Comparison of ENCODE assay signal across 11 cellular contexts in genomic region chr20:44496976-44497375, GRCh38. TPM values are rescaled to one million over a fixed set of nuclear protein-coding genes. Genes with fewer than 3 reads are reported as not detected.
A peak's percentile ranks its signal among the peaks of the same experiment; 100 is the strongest.
DNase-seq lines count a peak whose midpoint lies in the region; ATAC-seq and TF ChIP-seq lines count a peak whose summit lies in the region.
"Had no signal": no experiment of that assay in that cellular context is flagged by ENCODE, and none has a peak within 500 bp of the region (broad histone marks: within the 10 kb centered on the region; RNA-seq: fewer than 3 reads in every experiment).

No MANE protein-coding gene starts in this region.

- no peaks in the 10 kb centered on the region for H3K9me3 ChIP-seq in ovary
- H3K9me3 ChIP-seq: upper lobe of right lung had no signal

- no peak overlapping the region for H3K4me3 Mint-ChIP-seq in WTC11
- H3K4me3 Mint-ChIP-seq: neural crest cell had no signal

- H3K4me1 Mint-ChIP-seq in WTC11, result no peaks in the 10 kb centered on the region
- H3K4me1 Mint-ChIP-seq: neural crest cell had no signal

- 60 to 72% (median 72%) methylated on average over 3 of the region's 3 CpGs for WGBS in ovary, 3 donors

- H3K27ac ChIP-seq in RWPE1 (peak overlapping the region; percentile 82), ovary (no peak overlapping the region)
- H3K27ac ChIP-seq: upper lobe of right lung had no signal

- peaks cover 50% of the 10 kb centered on the region for H3K36me3 Mint-ChIP-seq in WTC11

- no peaks in the 10 kb centered on the region for H3K9me3 Mint-ChIP-seq in WTC11
- H3K9me3 Mint-ChIP-seq: neural crest cell had no signal

- no peaks in the 10 kb centered on the region for H3K27me3 Mint-ChIP-seq in WTC11 (ENCODE audit: low read depth)

- POLR2A ChIA-PET in RWPE1 (lab: Yijun Ruan, JAX; ENCODE audit: low non-redundant PET) (no interaction called here), WTC11 (lab: Charles Lee) (no interaction called here)

- no peak for TF ChIP-seq EP300 in ovary (IDR thresholded peaks at IDR 0.05)

- no peak overlapping the region for H3K27ac Mint-ChIP-seq in WTC11

- peaks cover 2% of the 10 kb centered on the region for H3K4me1 ChIP-seq in ovary (ENCODE audit: insufficient read depth)

- CTCF ChIA-PET in RWPE1 (lab: Yijun Ruan, JAX) (interaction anchor here (0.6 to 0.7 kb wide), 2 partner anchors 44 to 112 kb away, joined by 3 read pairs; no protein-coding TSS in a partner anchor), WTC11 (lab: Charles Lee) (no interaction called here)

- no peaks in the 10 kb centered on the region for H3K36me3 ChIP-seq in ovary

- no peaks in the 10 kb centered on the region for H3K27me3 ChIP-seq in ovary
- H3K27me3 ChIP-seq: upper lobe of right lung had no signal

- no peak overlapping the region for H3K4me3 ChIP-seq in epithelial cell of esophagus (ENCODE audit: low read length)
- H3K4me3 ChIP-seq in ovary, result no peak overlapping the region
- H3K4me3 ChIP-seq: upper lobe of right lung had no signal

- TF ChIP-seq CTCF in RWPE1 (conservative IDR thresholded peaks at IDR 0.05; ENCODE audit: low read depth) (no peak), epithelial cell of esophagus (IDR thresholded peaks at IDR 0.05; ENCODE audit: insufficient read depth, low read depth, low read length, missing control alignments) (no peak), WTC11 (IDR thresholded peaks at IDR 0.05) (no peak), ovary (IDR thresholded peaks at IDR 0.05) (no peak)

- intact Hi-C loops in ovary (cut with DNase I), result no loop called here

- no peak for ATAC-seq in WTC11
- ATAC-seq: upper lobe of right lung had no signal

- no peak for TF ChIP-seq POLR2A in ovary (IDR thresholded peaks at IDR 0.05)

- DNase-seq in Daoy (ENCODE audit: low read depth), result peak; percentile 85
- DNase-seq in RWPE1 (ENCODE audit: low spot score), result peak; percentile 97
- DNase-seq in epithelial cell of esophagus (ENCODE audit: low read depth), result peak; percentile 98
- peak; percentile 65 for DNase-seq in stimulated activated CD4-positive, alpha-beta T cell treated with anti-CD3 and anti-CD28 coated beads, Interleukin-15, amount 100 ng/mL, for 24 hours
- DNase-seq in WTC11 (ENCODE audit: low spot score), result no peak
- no peak for DNase-seq in NCI-H82 (lab: John Stamatoyannopoulos, UW)
- no peak for DNase-seq in ovary
- no peak for DNase-seq in NCI-H2029 treated with DMSO at 0.1 percent for 48 hours (lab: John Stamatoyannopoulos, UW)
- DNase-seq: NCI-H1436, upper lobe of right lung had no signal

TF ChIP-seq in WTC11, 78 proteins besides CTCF, POLR2A, EP300 and RAD21 (continues in another document):
- TF ChIP-seq, protein P1, sequence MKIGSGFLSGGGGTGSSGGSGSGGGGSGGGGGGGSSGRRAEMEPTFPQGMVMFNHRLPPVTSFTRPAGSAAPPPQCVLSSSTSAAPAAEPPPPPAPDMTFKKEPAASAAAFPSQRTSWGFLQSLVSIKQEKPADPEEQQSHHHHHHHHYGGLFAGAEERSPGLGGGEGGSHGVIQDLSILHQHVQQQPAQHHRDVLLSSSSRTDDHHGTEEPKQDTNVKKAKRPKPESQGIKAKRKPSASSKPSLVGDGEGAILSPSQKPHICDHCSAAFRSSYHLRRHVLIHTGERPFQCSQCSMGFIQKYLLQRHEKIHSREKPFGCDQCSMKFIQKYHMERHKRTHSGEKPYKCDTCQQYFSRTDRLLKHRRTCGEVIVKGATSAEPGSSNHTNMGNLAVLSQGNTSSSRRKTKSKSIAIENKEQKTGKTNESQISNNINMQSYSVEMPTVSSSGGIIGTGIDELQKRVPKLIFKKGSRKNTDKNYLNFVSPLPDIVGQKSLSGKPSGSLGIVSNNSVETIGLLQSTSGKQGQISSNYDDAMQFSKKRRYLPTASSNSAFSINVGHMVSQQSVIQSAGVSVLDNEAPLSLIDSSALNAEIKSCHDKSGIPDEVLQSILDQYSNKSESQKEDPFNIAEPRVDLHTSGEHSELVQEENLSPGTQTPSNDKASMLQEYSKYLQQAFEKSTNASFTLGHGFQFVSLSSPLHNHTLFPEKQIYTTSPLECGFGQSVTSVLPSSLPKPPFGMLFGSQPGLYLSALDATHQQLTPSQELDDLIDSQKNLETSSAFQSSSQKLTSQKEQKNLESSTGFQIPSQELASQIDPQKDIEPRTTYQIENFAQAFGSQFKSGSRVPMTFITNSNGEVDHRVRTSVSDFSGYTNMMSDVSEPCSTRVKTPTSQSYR (CRISPR knock-in tag; IDR thresholded peaks at IDR 0.05), result no peak
- TF ChIP-seq ZSCAN18 (CRISPR knock-in tag; IDR thresholded peaks at IDR 0.05), result no peak
- TF ChIP-seq, protein P2, sequence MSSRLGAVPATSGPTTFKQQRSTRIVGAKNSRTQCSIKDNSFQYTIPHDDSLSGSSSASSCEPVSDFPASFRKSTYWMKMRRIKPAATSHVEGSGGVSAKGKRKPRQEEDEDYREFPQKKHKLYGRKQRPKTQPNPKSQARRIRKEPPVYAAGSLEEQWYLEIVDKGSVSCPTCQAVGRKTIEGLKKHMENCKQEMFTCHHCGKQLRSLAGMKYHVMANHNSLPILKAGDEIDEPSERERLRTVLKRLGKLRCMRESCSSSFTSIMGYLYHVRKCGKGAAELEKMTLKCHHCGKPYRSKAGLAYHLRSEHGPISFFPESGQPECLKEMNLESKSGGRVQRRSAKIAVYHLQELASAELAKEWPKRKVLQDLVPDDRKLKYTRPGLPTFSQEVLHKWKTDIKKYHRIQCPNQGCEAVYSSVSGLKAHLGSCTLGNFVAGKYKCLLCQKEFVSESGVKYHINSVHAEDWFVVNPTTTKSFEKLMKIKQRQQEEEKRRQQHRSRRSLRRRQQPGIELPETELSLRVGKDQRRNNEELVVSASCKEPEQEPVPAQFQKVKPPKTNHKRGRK (CRISPR knock-in tag; IDR thresholded peaks at IDR 0.05; ENCODE audit: borderline replicate concordance), result no peak
- TF ChIP-seq E2F1 (CRISPR knock-in tag; IDR thresholded peaks at IDR 0.05), result no peak
- TF ChIP-seq NFE2L1 (CRISPR knock-in tag; IDR thresholded peaks at IDR 0.05), result no peak
- no peak for TF ChIP-seq ZMAT4 (CRISPR knock-in tag; IDR thresholded peaks at IDR 0.05)
- TF ChIP-seq PREB (CRISPR knock-in tag; IDR thresholded peaks at IDR 0.05; ENCODE audit: borderline replicate concordance), result no peak
- no peak for TF ChIP-seq CBFB (CRISPR knock-in tag; IDR thresholded peaks at IDR 0.05; ENCODE audit: low read depth)
- TF ChIP-seq, protein P3, sequence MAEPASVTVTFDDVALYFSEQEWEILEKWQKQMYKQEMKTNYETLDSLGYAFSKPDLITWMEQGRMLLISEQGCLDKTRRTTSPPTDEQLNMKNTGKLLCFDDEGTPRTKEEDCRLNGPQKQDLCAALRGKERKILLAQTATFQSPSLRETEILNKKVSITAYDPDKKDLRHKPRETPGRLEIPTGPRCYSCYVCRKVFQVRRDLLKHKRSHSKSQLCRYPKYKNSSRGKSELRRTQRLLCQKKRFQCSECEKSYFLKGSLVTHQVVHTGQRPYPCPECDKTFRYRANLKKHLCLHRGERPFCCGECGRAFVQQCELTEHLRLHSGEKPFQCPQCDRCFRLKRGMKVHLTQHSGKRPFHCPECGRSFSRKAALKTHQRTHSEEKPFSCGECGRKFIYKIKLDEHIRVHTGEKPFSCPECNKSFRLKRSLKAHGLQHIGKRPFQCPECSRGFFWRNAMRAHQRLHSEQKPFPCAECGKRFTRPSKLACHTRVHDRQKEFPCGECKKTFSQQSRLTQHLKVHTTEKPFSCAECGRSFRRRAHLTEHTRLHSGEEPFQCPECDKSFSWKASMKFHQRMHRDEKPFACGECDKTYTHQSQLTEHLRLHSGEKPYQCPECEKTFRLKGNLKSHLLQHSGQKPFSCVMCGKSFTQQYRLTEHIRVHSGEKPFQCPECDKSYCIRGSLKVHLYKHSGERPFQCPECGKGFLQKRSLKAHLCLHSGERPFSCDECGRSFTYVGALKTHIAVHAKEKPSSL (CRISPR knock-in tag; conservative IDR thresholded peaks at IDR 0.05), result no peak

RNA-seq across cellular contexts. Expression of gene TTPAL, which starts 21.3 kb away (rescaled TPM):
- total RNA-seq in Daoy (2014; rRNA removed; shearing (Covaris generic)), result 5.4 and 6.1 TPM in 2 replicates
- 10.3 to 16.5 TPM (median 13.7 TPM) in 3 replicates for total RNA-seq in WTC11 (2021)
- 10 to 100 TPM in 6 of 7 donors, 1 to 10 TPM in 1; 5.6 to 25.1 (median 12.4) TPM for total RNA-seq in ovary
- polyA plus RNA-seq in ovary, result 1 to 10 TPM; 3.1 to 7.4 TPM

RNA-seq across cellular contexts. Expression of gene SERINC3, which starts 24.9 kb away (rescaled TPM):
- 24.5 and 32.1 TPM in 2 replicates for total RNA-seq in Daoy (2014; rRNA removed; shearing (Covaris generic))
- 38.2 to 41.3 TPM (median 38.6 TPM) in 3 replicates for total RNA-seq in WTC11 (2021)
- 100 to 1,000 TPM in 1 of 7 donors, 10 to 100 TPM in 6; 52.1 to 113 (median 90.1) TPM for total RNA-seq in ovary
- 100 to 1,000 TPM in 1 of 2 donors, 10 to 100 TPM in 1; 69.4 to 171 TPM for polyA plus RNA-seq in ovary

Comparison
In these comparisons a context has a peak if more than half of its experiments do, and no peak if none do; other contexts are left out.
1. DNase-seq: peak in Daoy (single experiment), RWPE1 (single experiment), epithelial cell of esophagus (single experiment) and stimulated activated CD4-positive, alpha-beta T cell treated with anti-CD3 and anti-CD28 coated beads, Interleukin-15, amount 100 ng/mL, for 24 hours (single experiment); none in WTC11 (single experiment), NCI-H82 (single experiment), ovary (0 of 5) and NCI-H2029 treated with DMSO at 0.1 percent for 48 hours (single experiment).